ENCODE assay signal across 23 cellular contexts in the genomic region with DNA sequence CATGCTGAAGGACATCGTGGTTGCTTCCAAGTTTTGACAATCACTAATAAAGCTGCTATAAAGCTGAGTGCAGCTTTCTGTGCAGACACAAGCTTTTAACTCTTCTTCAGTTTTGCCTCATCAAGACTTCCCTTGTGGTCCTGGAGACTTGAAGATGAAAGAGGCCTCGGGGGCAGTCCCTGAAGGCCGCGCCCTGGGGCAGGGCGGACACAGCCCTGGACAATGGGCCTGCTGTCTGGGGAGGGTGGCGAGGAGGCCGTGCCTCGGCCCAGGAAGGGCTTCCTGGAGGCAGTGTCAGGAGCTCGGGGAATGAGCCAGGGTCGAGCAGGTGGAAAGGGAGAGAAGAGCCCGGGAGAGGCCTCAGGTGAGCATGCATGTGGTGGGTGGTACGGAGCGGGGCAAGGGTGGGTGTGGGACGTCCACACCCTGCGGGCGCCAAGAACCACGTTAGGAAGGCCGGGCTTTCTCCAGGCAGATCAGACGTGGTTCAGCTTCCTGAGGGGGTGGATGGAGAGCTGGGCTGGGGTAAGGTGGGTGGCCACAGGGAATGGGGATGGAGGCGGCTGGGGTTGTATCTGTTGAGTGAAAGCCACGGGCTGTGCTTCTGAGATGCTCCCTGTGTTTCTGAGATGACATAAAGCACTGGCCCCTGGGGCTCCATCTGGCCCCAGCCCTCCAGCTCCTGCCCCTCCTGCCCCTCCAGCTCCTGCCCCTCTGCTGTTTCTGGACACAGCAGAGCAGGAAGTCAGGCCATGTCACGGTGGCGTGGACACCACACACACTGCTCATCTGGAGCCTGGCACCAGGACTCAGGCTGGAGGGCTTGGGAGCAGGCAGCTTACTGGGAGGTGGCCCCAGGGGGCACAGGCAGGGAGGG. TPM values are rescaled to one million over a fixed set of nuclear protein-coding genes. Genes with fewer than 3 reads are reported as not detected.
"Had no signal": no experiment of that assay in that cellular context is flagged by ENCODE, and none has a peak within 500 bp of the region (broad histone marks: within the 10 kb centered on the region; RNA-seq: fewer than 3 reads in every experiment).

No MANE protein-coding gene starts in this region.

- FAIRE-seq: keratinocyte, pancreas had no signal

- H3K9me3 ChIP-seq: esophagus squamous epithelium, left ventricle myocardium inferior, lower lobe of right lung, pancreas, suprapubic skin, thyroid gland, upper lobe of left lung, uterus had no signal

- H3K4me3 ChIP-seq: esophagus squamous epithelium, gastroesophageal sphincter, left ventricle myocardium inferior, lower lobe of right lung, neural progenitor cell, pancreas, smooth muscle cell, suprapubic skin, thyroid gland, upper lobe of left lung, uterus had no signal

- H2AFZ ChIP-seq: neural progenitor cell had no signal

- H3K27ac ChIP-seq: esophagus squamous epithelium, gastroesophageal sphincter, left ventricle myocardium inferior, lower lobe of right lung, neural progenitor cell, pancreas, suprapubic skin, thyroid gland, upper lobe of left lung, uterus had no signal

- H3K4me1 ChIP-seq: gastroesophageal sphincter, lower lobe of right lung, neural progenitor cell, suprapubic skin, thyroid gland, upper lobe of left lung, uterus had no signal

- ATAC-seq: gastroesophageal sphincter; left cardiac atrium; lower lobe of right lung; natural killer cell treated with Interleukin-12 subunit alpha and Interleukin-12 subunit beta and Interleukin-15 and Interleukin-18, amount 100 ng/mL, for 72 hours; pancreas; right cardiac atrium; stimulated activated naive CD8-positive, alpha-beta T cell treated with anti-CD3 and anti-CD28 coated beads, Interleukin-15, Interleukin-2, amounts not matched to agents 100 U/mL and 50 U/mL, for 24 hours had no signal

- H3K36me3 ChIP-seq: esophagus squamous epithelium, gastroesophageal sphincter, left ventricle myocardium inferior, lower lobe of right lung, neural progenitor cell, pancreas, suprapubic skin, thyroid gland, upper lobe of left lung, uterus had no signal

- H3K9ac ChIP-seq: neural progenitor cell had no signal

- DNase-seq: dermis blood vessel endothelial cell; esophagus squamous epithelium; foreskin fibroblast; glutamatergic neuron; immature natural killer cell; left cardiac atrium; left ventricle myocardium inferior; lower lobe of right lung; occipital lobe; stimulated activated CD4-positive, alpha-beta T cell treated with anti-CD3 and anti-CD28 coated beads, Interleukin-2, amount 100 ng/mL, for 48 hours; stimulated activated naive CD8-positive, alpha-beta T cell treated with anti-CD3 and anti-CD28 coated beads, Interleukin-15, Interleukin-2, amounts not matched to agents 100 U/mL and 50 U/mL, for 24 hours; thyroid gland; upper lobe of left lung; uterus had no signal

- H3K4me2 ChIP-seq: neural progenitor cell, smooth muscle cell had no signal

- H3K27me3 ChIP-seq: neural progenitor cell, pancreas, thyroid gland, uterus had no signal

RNA-seq across cellular contexts. Expression of a gene that starts 21.5 kb away (rescaled TPM):
- total RNA-seq: epithelial cell of proximal tubule; natural killer cell treated with Interleukin-12 subunit alpha and Interleukin-12 subunit beta and Interleukin-15 and Interleukin-18, amount 100 ng/mL, for 72 hours had no signal
- polyA plus RNA-seq: immature natural killer cell had no signal
